Comparison of ENCODE assay signal across 12 cellular contexts in the genomic region with DNA sequence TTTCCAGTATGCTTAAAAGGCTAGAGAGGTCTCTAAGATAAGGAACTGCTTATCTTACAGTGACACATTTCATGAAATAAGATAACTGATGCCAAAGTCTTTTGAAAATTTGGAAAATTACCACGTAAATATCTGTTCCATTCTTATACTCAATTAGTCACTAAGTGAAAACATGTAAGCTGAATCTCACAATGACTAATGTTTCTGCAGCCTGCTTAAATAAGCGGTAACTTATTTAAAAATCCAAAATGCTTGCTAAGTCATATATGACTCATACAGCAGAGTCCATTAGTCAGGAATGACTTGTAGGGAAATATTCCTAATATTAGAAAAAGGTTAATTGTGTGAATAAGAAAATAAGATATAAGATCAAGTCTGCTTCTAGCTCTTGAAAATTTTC. TPM values are rescaled to one million over a fixed set of nuclear protein-coding genes. Genes with fewer than 3 reads are reported as not detected.
DNase-seq lines count a peak whose midpoint lies in the region; ATAC-seq and TF ChIP-seq lines count a peak whose summit lies in the region.
"Had no signal": no experiment of that assay in that cellular context is flagged by ENCODE, and none has a peak within 500 bp of the region (broad histone marks: within the 10 kb centered on the region; RNA-seq: fewer than 3 reads in every experiment).

No MANE protein-coding gene starts in this region.

- H3K27ac Mint-ChIP-seq in mesothelial cell of epicardium: no peak overlapping the region

- no peaks in the 10 kb centered on the region for H3K4me1 ChIP-seq in Panc1 (ENCODE audit: control insufficient read depth, insufficient read depth, low read length)

- H3K4me3 ChIP-seq in Panc1 (ENCODE audit: low read depth in 2 of 2, low read length in 2 of 2) (no peak overlapping the region), fibroblast of pulmonary artery (replicated peaks; ENCODE audit: low read depth, low read length) (no peak overlapping the region)
- H3K4me3 ChIP-seq: thoracic aorta had no signal

- DNase-seq in A172 (ENCODE audit: low spot score) (peak; percentile 66), Panc1 (ENCODE audit: low read depth, low spot score) (peak; percentile 42), fibroblast of pulmonary artery (ENCODE audit: low read depth) (peak; percentile 76), mesothelial cell of epicardium (ENCODE audit: low spot score in 2 of 2, unreplicated experiment in 2 of 2) (no peak), MV-4-11 (lab: John Stamatoyannopoulos, UW) (no peak), ecto neural progenitor cell (ENCODE audit: low spot score) (no peak), NCI-H1092 treated with DMSO at 0.1 percent for 48 hours (lab: John Stamatoyannopoulos, UW) (no peak)
- DNase-seq: activated naive CD4-positive, alpha-beta T cell; NCI-H82 had no signal

- no TSS peak for BruUV-seq in Panc1 (replicated peaks; lab: Mats Ljungman, UMichigan)

- no peak overlapping the region for H3K27ac ChIP-seq in Panc1 (ENCODE audit: low read length)
- H3K27ac ChIP-seq: thoracic aorta had no signal

- ATAC-seq in GM18909 (IDR thresholded peaks at IDR 0.05; ENCODE audit: poor library complexity, unreplicated experiment) (peak; percentile 33), Panc1 (no peak)

- H3K9me3 ChIP-seq in Panc1 (ENCODE audit: control insufficient read depth, insufficient read depth, low read depth, low read length): no peaks in the 10 kb centered on the region
- H3K9me3 ChIP-seq: thoracic aorta had no signal

- H3K27me3 Mint-ChIP-seq in mesothelial cell of epicardium (ENCODE audit: low read depth): no peaks in the 10 kb centered on the region

- no peak overlapping the region for H3K4me3 Mint-ChIP-seq in mesothelial cell of epicardium

- no peaks in the 10 kb centered on the region for H3K27me3 ChIP-seq in Panc1 (ENCODE audit: control insufficient read depth, insufficient read depth, low read length)

- H3K36me3 ChIP-seq in Panc1 (ENCODE audit: control insufficient read depth, insufficient read depth, low read length): no peaks in the 10 kb centered on the region
- H3K36me3 ChIP-seq: thoracic aorta had no signal

- no peaks in the 10 kb centered on the region for H3K36me3 Mint-ChIP-seq in mesothelial cell of epicardium

- H3K4me1 Mint-ChIP-seq in mesothelial cell of epicardium: no peaks in the 10 kb centered on the region

- CTCF ChIA-PET in Panc1 (lab: Charles Lee): no interaction called here

- intact Hi-C loops in Panc1 (cut with micrococcal nuclease; ENCODE audit: unreplicated experiment): no loop called here

- no peak for TF ChIP-seq CTCF in Panc1 (IDR thresholded peaks at IDR 0.05)
- TF ChIP-seq CTCF in fibroblast of pulmonary artery (IDR thresholded peaks at IDR 0.05; ENCODE audit: low read length, missing control alignments): no peak
- no peak for TF ChIP-seq CTCF in mesothelial cell of epicardium (IDR thresholded peaks at IDR 0.05; ENCODE audit: unreplicated experiment)

- H3K9me3 Mint-ChIP-seq in mesothelial cell of epicardium: no peaks in the 10 kb centered on the region

- in situ Hi-C loops in Panc1 (cut with HindIII; ENCODE audit: low pct_unique_long_range_greater_than_20kb, low sequenced_read_pairs): no loop called here

- POLR2A ChIA-PET in Panc1 (lab: Charles Lee): no interaction called here

RNA-seq across cellular contexts. Expression of a gene that starts 27.8 kb away (rescaled TPM):
- total RNA-seq in A172 (2014; rRNA removed; shearing (Covaris generic)): not detected in 2 replicates
- total RNA-seq in Panc1 (2021; ENCODE audit: unreplicated experiment) (not detected), mesothelial cell of epicardium (0.14 TPM in 1 of 3 replicates, not detected in the others)
- not detected for polyA plus RNA-seq in Panc1 (2012; ENCODE audit: insufficient read length)
- total RNA-seq: H1, thoracic aorta had no signal

Comparison
In these comparisons a context has a peak if more than half of its experiments do, and no peak if none do; other contexts are left out.
1. DNase-seq: peak in A172 (single experiment), Panc1 (single experiment) and fibroblast of pulmonary artery (single experiment); none in mesothelial cell of epicardium (0 of 2), MV-4-11 (single experiment), ecto neural progenitor cell (single experiment) and NCI-H1092 treated with DMSO at 0.1 percent for 48 hours (single experiment).